In the genomic region with DNA sequence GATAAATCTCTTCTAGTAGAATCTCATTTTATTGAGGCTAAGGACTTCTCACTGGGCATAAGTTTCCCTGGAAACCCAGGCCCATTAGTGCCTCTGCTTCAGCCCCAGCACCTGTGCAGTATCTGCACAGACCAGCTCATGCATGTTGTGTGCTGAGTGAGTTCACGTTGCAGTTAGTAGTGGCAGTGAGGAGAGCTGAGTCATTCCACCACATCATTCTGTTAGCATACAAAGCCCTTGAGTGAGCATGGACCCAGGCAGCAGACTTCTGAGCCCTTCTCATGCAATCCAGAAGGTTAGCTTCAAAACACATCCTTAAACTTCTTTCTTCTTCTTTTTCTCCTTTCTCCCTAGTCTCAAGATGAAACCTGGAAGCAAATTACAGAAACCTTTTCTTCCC, we compare ENCODE assay signal across 14 cellular contexts. TPM values are rescaled to one million over a fixed set of nuclear protein-coding genes. Genes with fewer than 3 reads are reported as not detected.
DNase-seq lines count a peak whose midpoint lies in the region; ATAC-seq, FAIRE-seq and TF ChIP-seq lines count a peak whose summit lies in the region.
"Had no signal": no experiment of that assay in that cellular context is flagged by ENCODE, and none has a peak within 500 bp of the region (broad histone marks: within the 10 kb centered on the region; RNA-seq: fewer than 3 reads in every experiment).

No MANE protein-coding gene starts in this region.

- peaks cover 17% of the 10 kb centered on the region for H3K4me1 ChIP-seq in GM23338 (ENCODE audit: insufficient read depth)

- FAIRE-seq in GM12892 (lab: Jason Lieb, UNC) (peak; percentile 76), HTR-8/SVneo (lab: Jason Lieb, UNC) (no peak)

- no peaks in the 10 kb centered on the region for H4K20me1 ChIP-seq in GM23338 (replicated peaks; ENCODE audit: insufficient read depth)

- no peak overlapping the region for H2AFZ ChIP-seq in GM23338

- H3K4me3 Mint-ChIP-seq in chondrocyte (ENCODE audit: unreplicated experiment) (no peak overlapping the region), GM23338 (no peak overlapping the region)
- H3K4me3 Mint-ChIP-seq: HFFc6, naive B cell had no signal

- no peaks in the 10 kb centered on the region for H3K27me3 ChIP-seq in GM23338 (ENCODE audit: insufficient read depth)
- H3K27me3 ChIP-seq: esophagus squamous epithelium had no signal

- no peaks in the 10 kb centered on the region for H3K36me3 ChIP-seq in GM23338 (ENCODE audit: insufficient read depth)
- H3K36me3 ChIP-seq: esophagus squamous epithelium had no signal

- H3F3A ChIP-seq in GM23338 (replicated peaks; ENCODE audit: low read depth): no peaks in the 10 kb centered on the region

- no peak overlapping the region for H3K27ac ChIP-seq in GM23338 (ENCODE audit: low read depth)
- H3K27ac ChIP-seq: esophagus squamous epithelium had no signal

- H3K4me1 Mint-ChIP-seq in chondrocyte (ENCODE audit: low read depth) (peaks cover 8% of the 10 kb centered on the region), GM23338 (peaks cover 16% of the 10 kb centered on the region)
- H3K4me1 Mint-ChIP-seq: naive B cell had no signal

- H3K9me3 Mint-ChIP-seq in chondrocyte (ENCODE audit: low read depth): no peaks in the 10 kb centered on the region
- no peaks in the 10 kb centered on the region; the same call in 2 of the 3 replicates for H3K9me3 Mint-ChIP-seq in GM23338

- ATAC-seq in GM23338: no peak

- H3K27me3 Mint-ChIP-seq in chondrocyte (ENCODE audit: low read depth) (no peaks in the 10 kb centered on the region), GM23338 (ENCODE audit: insufficient read depth, low read depth, poor library complexity) (no peaks in the 10 kb centered on the region)

- TF ChIP-seq POLR2A in GM12892 (IDR thresholded peaks at IDR 0.05; ENCODE audit: low read depth, low read length): no peak

- DNase-seq in GM12892 (ENCODE audit: insufficient read length) (no peak), HTR-8/SVneo (ENCODE audit: insufficient read length, low spot score) (peak; percentile 13), astrocyte of the spinal cord (ENCODE audit: low read depth, low spot score) (peak; percentile 64), renal cortical epithelial cell (ENCODE audit: low read depth) (peak; percentile 88), superior temporal gyrus (ENCODE audit: extremely low spot score) (no peak), chondrocyte (ENCODE audit: low spot score) (no peak), GM23338 (ENCODE audit: low spot score) (no peak), D341Med (ENCODE audit: low spot score) (no peak)
- DNase-seq: esophagus squamous epithelium; HFFc6; naive B cell; NCI-H1092; Right ventricle myocardium superior; stimulated activated CD4-positive, alpha-beta T cell treated with anti-CD3 and anti-CD28 coated beads, Interleukin-2, amount 100 ng/mL, for 48 hours had no signal

- in situ Hi-C loops in astrocyte of the spinal cord (cut with HindIII; ENCODE audit: low sequenced_read_pairs): no loop called here

- H3K36me3 Mint-ChIP-seq in chondrocyte (ENCODE audit: low read depth): no peaks in the 10 kb centered on the region
- no peaks in the 10 kb centered on the region for H3K36me3 Mint-ChIP-seq in GM23338 (ENCODE audit: low read depth)
- H3K36me3 Mint-ChIP-seq: naive B cell had no signal

- H3K4me3 ChIP-seq in astrocyte of the spinal cord (ENCODE audit: low read depth, low read length): no peak overlapping the region
- H3K4me3 ChIP-seq in GM23338: no peak overlapping the region
- H3K4me3 ChIP-seq: esophagus squamous epithelium had no signal

- TF ChIP-seq CTCF in astrocyte of the spinal cord (IDR thresholded peaks at IDR 0.05; ENCODE audit: low read depth, low read length) (no peak), chondrocyte (IDR thresholded peaks at IDR 0.05) (no peak), GM23338 (conservative IDR thresholded peaks at IDR 0.05; ENCODE audit: low read depth in 2 of 2) (no peak)

- H3K27ac Mint-ChIP-seq in chondrocyte (ENCODE audit: unreplicated experiment) (no peak overlapping the region), GM23338 (no peak overlapping the region)
- H3K27ac Mint-ChIP-seq: HFFc6, naive B cell had no signal

- H3K4me2 ChIP-seq in GM23338: no peak overlapping the region

- H3K9me2 ChIP-seq in GM23338 (ENCODE audit: insufficient read depth): peaks cover 6% of the 10 kb centered on the region; the same call in 1 of the 2 replicates

- no peaks in the 10 kb centered on the region for H3K79me2 ChIP-seq in GM23338 (replicated peaks; ENCODE audit: insufficient read depth)

TF ChIP-seq in GM23338, 12 proteins besides CTCF, POLR2A, EP300 and RAD21 (continues in another document):
- no peak for TF ChIP-seq STAT1 (IDR thresholded peaks at IDR 0.05; ENCODE audit: unreplicated experiment)
- TF ChIP-seq CREB1 (CRISPR knock-in tag; IDR thresholded peaks at IDR 0.05; ENCODE audit: low read depth): no peak
- no peak for TF ChIP-seq NANOG (IDR thresholded peaks at IDR 0.05; ENCODE audit: borderline replicate concordance)
- no peak for TF ChIP-seq JUNB (IDR thresholded peaks at IDR 0.05; ENCODE audit: unreplicated experiment)
- TF ChIP-seq, protein P1, sequence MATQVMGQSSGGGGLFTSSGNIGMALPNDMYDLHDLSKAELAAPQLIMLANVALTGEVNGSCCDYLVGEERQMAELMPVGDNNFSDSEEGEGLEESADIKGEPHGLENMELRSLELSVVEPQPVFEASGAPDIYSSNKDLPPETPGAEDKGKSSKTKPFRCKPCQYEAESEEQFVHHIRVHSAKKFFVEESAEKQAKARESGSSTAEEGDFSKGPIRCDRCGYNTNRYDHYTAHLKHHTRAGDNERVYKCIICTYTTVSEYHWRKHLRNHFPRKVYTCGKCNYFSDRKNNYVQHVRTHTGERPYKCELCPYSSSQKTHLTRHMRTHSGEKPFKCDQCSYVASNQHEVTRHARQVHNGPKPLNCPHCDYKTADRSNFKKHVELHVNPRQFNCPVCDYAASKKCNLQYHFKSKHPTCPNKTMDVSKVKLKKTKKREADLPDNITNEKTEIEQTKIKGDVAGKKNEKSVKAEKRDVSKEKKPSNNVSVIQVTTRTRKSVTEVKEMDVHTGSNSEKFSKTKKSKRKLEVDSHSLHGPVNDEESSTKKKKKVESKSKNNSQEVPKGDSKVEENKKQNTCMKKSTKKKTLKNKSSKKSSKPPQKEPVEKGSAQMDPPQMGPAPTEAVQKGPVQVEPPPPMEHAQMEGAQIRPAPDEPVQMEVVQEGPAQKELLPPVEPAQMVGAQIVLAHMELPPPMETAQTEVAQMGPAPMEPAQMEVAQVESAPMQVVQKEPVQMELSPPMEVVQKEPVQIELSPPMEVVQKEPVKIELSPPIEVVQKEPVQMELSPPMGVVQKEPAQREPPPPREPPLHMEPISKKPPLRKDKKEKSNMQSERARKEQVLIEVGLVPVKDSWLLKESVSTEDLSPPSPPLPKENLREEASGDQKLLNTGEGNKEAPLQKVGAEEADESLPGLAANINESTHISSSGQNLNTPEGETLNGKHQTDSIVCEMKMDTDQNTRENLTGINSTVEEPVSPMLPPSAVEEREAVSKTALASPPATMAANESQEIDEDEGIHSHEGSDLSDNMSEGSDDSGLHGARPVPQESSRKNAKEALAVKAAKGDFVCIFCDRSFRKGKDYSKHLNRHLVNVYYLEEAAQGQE (IDR thresholded peaks at IDR 0.05; ENCODE audit: unreplicated experiment): no peak
- no peak for TF ChIP-seq POLR2AphosphoS5 (IDR thresholded peaks at IDR 0.05; ENCODE audit: low read depth)
- TF ChIP-seq, protein P2, sequence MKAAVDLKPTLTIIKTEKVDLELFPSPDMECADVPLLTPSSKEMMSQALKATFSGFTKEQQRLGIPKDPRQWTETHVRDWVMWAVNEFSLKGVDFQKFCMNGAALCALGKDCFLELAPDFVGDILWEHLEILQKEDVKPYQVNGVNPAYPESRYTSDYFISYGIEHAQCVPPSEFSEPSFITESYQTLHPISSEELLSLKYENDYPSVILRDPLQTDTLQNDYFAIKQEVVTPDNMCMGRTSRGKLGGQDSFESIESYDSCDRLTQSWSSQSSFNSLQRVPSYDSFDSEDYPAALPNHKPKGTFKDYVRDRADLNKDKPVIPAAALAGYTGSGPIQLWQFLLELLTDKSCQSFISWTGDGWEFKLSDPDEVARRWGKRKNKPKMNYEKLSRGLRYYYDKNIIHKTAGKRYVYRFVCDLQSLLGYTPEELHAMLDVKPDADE (IDR thresholded peaks at IDR 0.05): no peak
- no peak for TF ChIP-seq ZNF331 (CRISPR knock-in tag; IDR thresholded peaks at IDR 0.05; ENCODE audit: low read depth)

RNA-seq across cellular contexts. Expression of a gene that starts 45.8 kb away (rescaled TPM):
- 74.1 TPM for polyA plus RNA-seq in GM12892 (2012; ENCODE audit: missing spikeins)
- total RNA-seq in renal cortical epithelial cell (47.0 and 49.1 TPM in 2 replicates), chondrocyte (24.8 to 39.6 TPM (median 28.5 TPM) in 3 replicates)
- 64.1 and 80.7 TPM in 2 replicates for total RNA-seq in GM23338 (2014; rRNA removed; shearing (Covaris generic))
- 150 TPM in 2 replicates for polyA plus RNA-seq in GM23338 (2016; fragmentation: Nextera tagmentation; extraction: Ambion mirVana)

Comparison
In these comparisons a context has a peak if more than half of its experiments do, and no peak if none do; other contexts are left out.
1. DNase-seq: peak in HTR-8/SVneo (single experiment), astrocyte of the spinal cord (single experiment) and renal cortical epithelial cell (single experiment); none in GM12892 (single experiment), superior temporal gyrus (single experiment), chondrocyte (single experiment), GM23338 (single experiment) and D341Med (single experiment).